In genomic region chr5:81749186-81749561, GRCh38 we compare ENCODE assay signal across 8 cellular contexts. TPM values are rescaled to one million over a fixed set of nuclear protein-coding genes. Genes with fewer than 3 reads are reported as not detected.
DNase-seq lines count a peak whose midpoint lies in the region; ATAC-seq and TF ChIP-seq lines count a peak whose summit lies in the region.

No MANE protein-coding gene starts in this region.

- intact Hi-C loops in CD14-positive monocyte (cut with micrococcal nuclease): no loop called here

- H3K27ac Mint-ChIP-seq in CD14-positive monocyte: peak overlapping the region in 1 of 7 donors; percentile 81
- no peak overlapping the region for H3K27ac Mint-ChIP-seq in neural crest cell (ENCODE audit: unreplicated experiment)

- H3K9me3 ChIP-seq in KOPT-K1 (ENCODE audit: insufficient read depth, low read length, poor library complexity, severe bottlenecking): no peaks in the 10 kb centered on the region

- peaks cover 0 to 2% (median 0%) of the 10 kb centered on the region in 7 donors for H3K9me3 Mint-ChIP-seq in CD14-positive monocyte
- no peaks in the 10 kb centered on the region for H3K9me3 Mint-ChIP-seq in neural crest cell

- peak overlapping the region; percentile 95 to 99 for H3K4me3 Mint-ChIP-seq in CD14-positive monocyte
- peak overlapping the region; percentile 93 for H3K4me3 Mint-ChIP-seq in neural crest cell

- DNase-seq in CD14-positive monocyte (ENCODE audit: low spot score) (no peak), dedifferentiated amniotic fluid mesenchymal stem cell (ENCODE audit: extremely low spot score) (peak; percentile 29), neural crest cell (ENCODE audit: low read depth, low spot score) (no peak), Kasumi-1 (lab: John Stamatoyannopoulos, UW) (no peak), cortex of kidney (lab: John Stamatoyannopoulos, UW) (no peak), left lobe of liver (ENCODE audit: low spot score) (no peak)

- no peaks in the 10 kb centered on the region for H3K36me3 ChIP-seq in KOPT-K1 (ENCODE audit: insufficient read depth, low read length)

- TF ChIP-seq CTCF in CD14-positive monocyte (IDR thresholded peaks at IDR 0.05): no peak
- TF ChIP-seq CTCF in neural crest cell (conservative IDR thresholded peaks at IDR 0.05): no peak

- H3K4me1 Mint-ChIP-seq in CD14-positive monocyte (peaks cover 28% of the 10 kb centered on the region), neural crest cell (peaks cover 61% of the 10 kb centered on the region)

- ATAC-seq in GM21381 (IDR thresholded peaks at IDR 0.05; ENCODE audit: unreplicated experiment) (no peak), left lobe of liver (no peak)

- H3K36me3 Mint-ChIP-seq in CD14-positive monocyte: no peaks in the 10 kb centered on the region
- no peaks in the 10 kb centered on the region for H3K36me3 Mint-ChIP-seq in neural crest cell (ENCODE audit: low read depth)

- H3K27ac ChIP-seq in KOPT-K1 (ENCODE audit: low read depth, low read length, poor library complexity, severe bottlenecking): peak overlapping the region; percentile 69

- H3K27me3 Mint-ChIP-seq in CD14-positive monocyte (ENCODE audit: low read depth in 3 of 3) (peaks cover 2 to 13% (median 5%) of the 10 kb centered on the region in 3 donors), neural crest cell (ENCODE audit: low read depth) (no peaks in the 10 kb centered on the region)

RNA-seq across cellular contexts. Expression of gene SSBP2, which starts 1.7 kb away (rescaled TPM):
- 10 to 100 TPM; 53.4 to 55.2 TPM for polyA plus RNA-seq in CD14-positive monocyte
- 74.4 and 81.7 TPM in 2 replicates for total RNA-seq in neural crest cell
- 3.8 TPM for total RNA-seq in left lobe of liver

Comparison
In these comparisons a context has a peak if more than half of its experiments do, and no peak if none do; other contexts are left out.
1. RNA of gene SSBP2, which starts 1.7 kb away (total RNA-seq): 74.4 to 81.7 TPM in neural crest cell; 3.8 TPM in left lobe of liver (single experiment); every median in the first group is over 10 times any median in the second.